ENCODE assay signal across 8 cellular contexts in the genomic region with DNA sequence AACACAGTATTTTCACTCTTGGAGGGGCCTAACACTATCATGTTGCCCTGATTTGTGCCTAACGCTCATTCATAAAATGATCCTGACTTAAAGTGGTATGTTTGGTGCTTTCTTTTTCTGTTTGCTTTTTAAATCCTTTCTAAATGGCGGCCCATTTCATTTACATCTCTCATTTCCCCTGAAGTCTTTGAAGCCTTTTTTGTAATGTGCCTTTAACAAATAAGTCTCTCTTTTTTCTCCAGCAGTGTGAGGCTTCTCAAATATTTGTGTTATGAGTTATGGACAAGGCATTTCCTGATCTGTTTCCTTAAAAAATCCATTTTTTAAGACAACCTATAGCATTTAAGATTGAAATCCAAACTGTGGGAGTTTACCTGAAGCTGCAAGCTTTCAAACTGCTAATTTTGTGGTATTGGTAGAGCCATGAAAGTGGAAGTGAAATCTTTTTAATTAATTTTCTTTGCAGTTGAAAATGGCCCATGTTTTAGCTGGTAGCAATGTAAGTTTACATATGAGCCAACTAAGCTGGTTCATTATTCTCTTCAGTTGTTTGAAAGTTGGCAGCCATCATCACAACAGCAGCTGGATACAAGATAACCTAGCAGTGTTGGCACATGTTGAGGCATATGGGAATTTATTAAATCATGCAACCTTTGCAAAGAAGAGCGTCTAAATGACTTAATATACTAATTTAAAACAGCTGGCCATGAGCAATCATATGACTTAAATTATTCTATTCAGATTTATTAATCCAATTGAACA.
A peak's percentile ranks its signal among the peaks of the same experiment; 100 is the strongest.
DNase-seq lines count a peak whose midpoint lies in the region; ATAC-seq and TF ChIP-seq lines count a peak whose summit lies in the region.

No MANE protein-coding gene starts in this region.

- no peaks in the 10 kb centered on the region for H4K20me1 ChIP-seq in SK-N-SH (ENCODE audit: insufficient read depth)

- peak; percentile 86 for ATAC-seq in GM19395 (IDR thresholded peaks at IDR 0.05; ENCODE audit: unreplicated experiment)
- ATAC-seq in HG03196 (IDR thresholded peaks at IDR 0.05; ENCODE audit: unreplicated experiment), result peak; percentile 74
- ATAC-seq in naive thymus-derived CD4-positive, alpha-beta T cell, result no peak

- peak overlapping the region; percentile 93 for H3K27ac ChIP-seq in ACC112 (ENCODE audit: low read depth, low read length)
- H3K27ac ChIP-seq in SK-N-SH (ENCODE audit: low read depth in 2 of 2, low read length in 1 of 2), result peak overlapping the region; percentile 79 to 96
- H3K27ac ChIP-seq in naive thymus-derived CD4-positive, alpha-beta T cell (ENCODE audit: low read depth, low read length), result no peak overlapping the region

- DNase-seq in SK-N-SH, result peak; percentile 47
- no peak for DNase-seq in naive thymus-derived CD4-positive, alpha-beta T cell
- DNase-seq in activated effector memory CD4-positive, alpha-beta T cell treated with anti-CD3 and anti-CD28 coated beads, Interleukin-2, amount 50 U/mL, for 16 hours, result no peak
- DNase-seq in activated CD4-positive, alpha-beta T cell treated with anti-CD3 and anti-CD28 coated beads for 48 hours, result no peak

- H3K36me3 ChIP-seq in ACC112 (ENCODE audit: insufficient read depth, low read length) (no peaks in the 10 kb centered on the region), SK-N-SH (replicated peaks in 1 of 2; ENCODE audit: control insufficient read depth in 1 of 2, insufficient read depth in 2 of 2, low read length in 1 of 2) (peaks cover 4 to 7% of the 10 kb centered on the region in 2 experiments), skeletal muscle satellite cell (ENCODE audit: insufficient read depth, low read length) (no peaks in the 10 kb centered on the region)
- peaks cover 0 to 7% (median 0%) of the 10 kb centered on the region in 3 experiments for H3K36me3 ChIP-seq in naive thymus-derived CD4-positive, alpha-beta T cell (ENCODE audit: control insufficient read depth in 2 of 3, insufficient read depth in 3 of 3, low read length in 3 of 3)

- H3K36me3 Mint-ChIP-seq in naive thymus-derived CD4-positive, alpha-beta T cell, result peaks cover 16 to 83% (median 73%) of the 10 kb centered on the region in 5 donors

- H3K27ac Mint-ChIP-seq in naive thymus-derived CD4-positive, alpha-beta T cell, result no peak overlapping the region

- H3K9me2 ChIP-seq in SK-N-SH, result no peaks in the 10 kb centered on the region

- no peaks in the 10 kb centered on the region for H3K79me2 ChIP-seq in ACC112 (ENCODE audit: control insufficient read depth, insufficient read depth, low read length, unreplicated experiment)
- H3K79me2 ChIP-seq in SK-N-SH (ENCODE audit: insufficient read depth), result no peaks in the 10 kb centered on the region

- H3K27me3 Mint-ChIP-seq in naive thymus-derived CD4-positive, alpha-beta T cell, result no peaks in the 10 kb centered on the region

- H3K9ac ChIP-seq in SK-N-SH (peak overlapping the region; percentile 44; the same call in 1 of the 2 replicates), skeletal muscle satellite cell (ENCODE audit: low read depth, low read length) (no peak overlapping the region)

- TF ChIP-seq EP300 in SK-N-SH (IDR thresholded peaks at IDR 0.05; ENCODE audit: borderline replicate concordance in 1 of 2, low read depth in 1 of 2, low read length in 1 of 2), result peak; percentile 60 to 96; a peak in 3 of 4 replicates

- H3K4me3 ChIP-seq in ACC112 (ENCODE audit: low read depth, low read length) (peak overlapping the region; percentile 57), SK-N-SH (ENCODE audit: low read depth in 2 of 2, low read length in 1 of 2) (peak overlapping the region in 1 of 2 experiments; percentile 10; a peak in 1 of 4 replicates), skeletal muscle satellite cell (ENCODE audit: low read length) (no peak overlapping the region)
- H3K4me3 ChIP-seq in naive thymus-derived CD4-positive, alpha-beta T cell (ENCODE audit: low read length), result no peak overlapping the region

- H3K4me1 Mint-ChIP-seq in naive thymus-derived CD4-positive, alpha-beta T cell, result peaks cover 0 to 7% (median 0%) of the 10 kb centered on the region in 7 donors

- H3K27me3 ChIP-seq in ACC112 (ENCODE audit: insufficient read depth, low read length) (no peaks in the 10 kb centered on the region), SK-N-SH (ENCODE audit: insufficient read depth) (no peaks in the 10 kb centered on the region), skeletal muscle satellite cell (ENCODE audit: control insufficient read depth, insufficient read depth, low read length) (no peaks in the 10 kb centered on the region)
- H3K27me3 ChIP-seq in naive thymus-derived CD4-positive, alpha-beta T cell (ENCODE audit: control insufficient read depth in 2 of 2, insufficient read depth in 2 of 2, low read length in 2 of 2), result no peaks in the 10 kb centered on the region

- no peak for TF ChIP-seq CTCF in SK-N-SH (IDR thresholded peaks at IDR 0.05)

- H3K4me2 ChIP-seq in SK-N-SH (peak overlapping the region; percentile 41), skeletal muscle satellite cell (ENCODE audit: low read length) (peak overlapping the region; percentile 53)

- peak; percentile 32 for TF ChIP-seq RAD21 in SK-N-SH (IDR thresholded peaks at IDR 0.05; ENCODE audit: low read length)

- H3K4me3 Mint-ChIP-seq in naive thymus-derived CD4-positive, alpha-beta T cell, result no peak overlapping the region

- H3F3A ChIP-seq in SK-N-SH (replicated peaks; ENCODE audit: insufficient read depth), result peaks cover 31% of the 10 kb centered on the region

- intact Hi-C loops in naive thymus-derived CD4-positive, alpha-beta T cell (cut with micrococcal nuclease), result no loop called here

- WGBS in SK-N-SH (ENCODE audit: low lambda C conversion rate), result 30% methylated on average over 3 of the region's 3 CpGs

- H3K4me1 ChIP-seq in ACC112 (ENCODE audit: control insufficient read depth, insufficient read depth, low read length, unreplicated experiment) (peaks cover 46% of the 10 kb centered on the region), SK-N-SH (ENCODE audit: control insufficient read depth in 1 of 2, insufficient read depth in 2 of 2, low read depth in 1 of 2, low read length in 1 of 2) (peaks cover 24 to 29% of the 10 kb centered on the region in 2 experiments; a peak in 3 of 4 replicates), skeletal muscle satellite cell (ENCODE audit: control insufficient read depth, insufficient read depth, low read length) (peaks cover 49% of the 10 kb centered on the region)
- no peaks in the 10 kb centered on the region for H3K4me1 ChIP-seq in naive thymus-derived CD4-positive, alpha-beta T cell (ENCODE audit: control insufficient read depth in 2 of 2, insufficient read depth in 2 of 2, low read length in 2 of 2)

- CTCF ChIA-PET in SK-N-SH (lab: Yijun Ruan, JAX), result no interaction called here
- CTCF ChIA-PET in naive thymus-derived CD4-positive, alpha-beta T cell (lab: Charles Lee), result no interaction called here

- POLR2A ChIA-PET in SK-N-SH (lab: Yijun Ruan, JAX), result interaction anchor here (0.8 to 1.4 kb wide), 2 partner anchors 379 to 584 kb away, joined by 3 to 4 read pairs; no protein-coding TSS in a partner anchor
- POLR2A ChIA-PET in naive thymus-derived CD4-positive, alpha-beta T cell (lab: Charles Lee), result no interaction called here

- peak overlapping the region; percentile 84 for H2AFZ ChIP-seq in ACC112 (ENCODE audit: low read length, unreplicated experiment)
- H2AFZ ChIP-seq in SK-N-SH (ENCODE audit: low read depth), result peak overlapping the region; percentile 52; the same call in 1 of the 2 replicates

- peaks cover 0 to 8% (median 0%) of the 10 kb centered on the region in 11 donors for H3K9me3 Mint-ChIP-seq in naive thymus-derived CD4-positive, alpha-beta T cell

- H3K9me3 ChIP-seq in SK-N-SH (no peaks in the 10 kb centered on the region), skeletal muscle satellite cell (replicated peaks; ENCODE audit: low read length) (no peaks in the 10 kb centered on the region)
- no peaks in the 10 kb centered on the region for H3K9me3 ChIP-seq in naive thymus-derived CD4-positive, alpha-beta T cell (ENCODE audit: control insufficient read depth in 2 of 3, low read length in 3 of 3)

TF ChIP-seq in SK-N-SH, 30 proteins besides CTCF, POLR2A, EP300 and RAD21 (continues in another document):
- peak; percentile 81 for TF ChIP-seq TCF12 (IDR thresholded peaks at IDR 0.05)
- TF ChIP-seq FOSL2 (IDR thresholded peaks at IDR 0.05; ENCODE audit: borderline replicate concordance, low read depth), result peak; percentile 29; the same call in 1 of the 2 replicates
- TF ChIP-seq SMC3 (IDR thresholded peaks at IDR 0.05; ENCODE audit: low read depth, low read length), result no peak
- TF ChIP-seq SIN3A (IDR thresholded peaks at IDR 0.05; ENCODE audit: borderline replicate concordance, low read depth, low read length), result no peak
- no peak for TF ChIP-seq FOXM1 (IDR thresholded peaks at IDR 0.05; ENCODE audit: low read depth)
- TF ChIP-seq REST (IDR thresholded peaks at IDR 0.05; ENCODE audit: low read depth, low read length), result no peak
- TF ChIP-seq FOXJ3 (CRISPR knock-in tag; IDR thresholded peaks at IDR 0.05), result no peak
- TF ChIP-seq RXRA (IDR thresholded peaks at IDR 0.05; ENCODE audit: borderline replicate concordance, low read depth), result peak; percentile 31; the same call in 1 of the 2 replicates
- TF ChIP-seq TEAD4 (IDR thresholded peaks at IDR 0.05; ENCODE audit: borderline replicate concordance, insufficient read depth), result no peak
- TF ChIP-seq EZH2phosphoT487 (IDR thresholded peaks at IDR 0.05; ENCODE audit: borderline replicate concordance, low read depth), result no peak
